Comparison of ENCODE assay signal across 11 cellular contexts in genomic region chr12:54051916-54052744, GRCh38. TPM values are rescaled to one million over a fixed set of nuclear protein-coding genes. Genes with fewer than 3 reads are reported as not detected.
DNase-seq lines count a peak whose midpoint lies in the region; ATAC-seq, FAIRE-seq and TF ChIP-seq lines count a peak whose summit lies in the region.
"Had no signal": no experiment of that assay in that cellular context is flagged by ENCODE, and none has a peak within 500 bp of the region (broad histone marks: within the 10 kb centered on the region; RNA-seq: fewer than 3 reads in every experiment).

No MANE protein-coding gene starts in this region.

- H3K36me3 Mint-ChIP-seq in natural killer cell, result no peaks in the 10 kb centered on the region

- H3K4me1 ChIP-seq in BE2C (peaks cover 15% of the 10 kb centered on the region), GM12878 (ENCODE audit: control insufficient read depth, insufficient read depth, low read length) (peaks cover 22% of the 10 kb centered on the region)

- peaks cover 69 to 74% of the 10 kb centered on the region in 2 donors for H3K27me3 Mint-ChIP-seq in natural killer cell (ENCODE audit: low read depth in 2 of 2)

- peak overlapping the region; percentile 80 for H3K4me2 ChIP-seq in GM12878 (ENCODE audit: control insufficient read depth, insufficient read depth)

- H3K36me3 ChIP-seq in BE2C, result no peaks in the 10 kb centered on the region; the same call in none of the 2 replicates
- H3K36me3 ChIP-seq in GM12878 (ENCODE audit: control insufficient read depth in 2 of 2, insufficient read depth in 2 of 2, low read length in 1 of 2), result no peaks in the 10 kb centered on the region

- no peak for FAIRE-seq in GM12878 (lab: Jason Lieb, UNC)
- FAIRE-seq: endometrium had no signal

- TF ChIP-seq RAD21 in GM12878 (IDR thresholded peaks at IDR 0.05; ENCODE audit: insufficient read depth, low read depth, low read length), result no peak

- TF ChIP-seq POLR2A in GM12878 (IDR thresholded peaks at IDR 0.05; ENCODE audit: low read depth, low read length), result no peak

- TF ChIP-seq CTCF in BE2C (IDR thresholded peaks at IDR 0.05; ENCODE audit: low read depth, low read length) (no peak), GM12878 (IDR thresholded peaks at IDR 0.05 in 2 of 3, conservative IDR thresholded peaks at IDR 0.05 in 1 of 3; ENCODE audit: control insufficient read depth in 2 of 3, extremely low read depth in 1 of 3, insufficient read depth in 1 of 3, low read depth in 3 of 3, low read length in 3 of 3) (no peak), natural killer cell (IDR thresholded peaks at IDR 0.05) (no peak)

- H3K27ac Mint-ChIP-seq in natural killer cell, result peak overlapping the region; percentile 63 to 71

- no peak for TF ChIP-seq EP300 in GM12878 (IDR thresholded peaks at IDR 0.05; ENCODE audit: borderline replicate concordance in 1 of 2, control insufficient read depth in 1 of 2, low read depth in 2 of 2, low read length in 2 of 2)

- peaks cover 36 to 49% of the 10 kb centered on the region in 2 donors for H3K4me1 Mint-ChIP-seq in natural killer cell

- H4K20me1 ChIP-seq in GM12878 (ENCODE audit: control insufficient read depth, insufficient read depth), result no peaks in the 10 kb centered on the region

- H2AFZ ChIP-seq in GM12878 (ENCODE audit: control insufficient read depth, low read depth, low read length), result peak overlapping the region; percentile 65; the same call in 1 of the 2 replicates

- peak; percentile 58 for DNase-seq in BE2C
- DNase-seq in HuH-7 (ENCODE audit: low spot score), result peak; percentile 67
- DNase-seq in GM12878 (ENCODE audit: low read depth, low spot score), result no peak
- DNase-seq in natural killer cell, result no peak
- no peak for DNase-seq in NCI-H2107 (lab: John Stamatoyannopoulos, UW)
- no peak for DNase-seq in NCI-H1436 (lab: John Stamatoyannopoulos, UW)
- no peak for DNase-seq in HUDEP-2 (lab: John Stamatoyannopoulos, UW; ENCODE audit: unreplicated experiment in 76 of 76)
- no peak for DNase-seq in epidermal melanocyte (ENCODE audit: insufficient read length, low spot score)
- DNase-seq: NCI-H146; stimulated activated CD4-positive, alpha-beta T cell treated with anti-CD3 and anti-CD28 coated beads, Interleukin-15, amount 100 ng/mL, for 24 hours had no signal

- peak overlapping the region; percentile 89 for H3K27ac ChIP-seq in GM12878 (ENCODE audit: control insufficient read depth, insufficient read depth)

- H3K79me2 ChIP-seq in GM12878 (ENCODE audit: control insufficient read depth, insufficient read depth, low read length), result peaks cover 14% of the 10 kb centered on the region

- intact Hi-C loops in GM12878 (cut with micrococcal nuclease; ENCODE audit: unreplicated experiment) (no loop called here), natural killer cell (cut with micrococcal nuclease) (no loop called here)

- BruUV-seq in GM12878 (replicated peaks; lab: Mats Ljungman, UMichigan), result no TSS peak

- WGBS in GM12878 (ENCODE audit: insufficient coverage, insufficient replicate concordance, low lambda C conversion rate, missing lambda C conversion rate), result 77% methylated on average over 31 of the region's 31 CpGs

- H3K9me3 Mint-ChIP-seq in natural killer cell, result no peaks in the 10 kb centered on the region

- H3K9me3 ChIP-seq in BE2C (no peaks in the 10 kb centered on the region), GM12878 (replicated peaks; ENCODE audit: control insufficient read depth, insufficient read depth, low read length) (no peaks in the 10 kb centered on the region)

- SMC1A ChIA-PET in GM12878 (lab: Charles Lee; ENCODE audit: uncharacterized antibody, unreplicated experiment), result interaction anchor here (0.6 to 4.6 kb wide), 16 partner anchors 11 to 309 kb away, joined by 3 to 37 read pairs (median 4); partner anchors contain the start of genes HOXC5, HOXC6 and SMUG1

- in situ Hi-C loops in GM12878 (cut with MboI), result no loop called here

- ATAC-seq in GM12878, result no peak
- no peak for ATAC-seq in natural killer cell

- H3K4me3 Mint-ChIP-seq in natural killer cell, result peak overlapping the region; percentile 76

- H3K9ac ChIP-seq in GM12878 (ENCODE audit: control insufficient read depth, insufficient read depth, low read length), result peak overlapping the region; percentile 93

- peak overlapping the region; percentile 80 for H3K4me3 ChIP-seq in BE2C (ENCODE audit: low read depth, low read length)
- peak overlapping the region; percentile 84; the same call in 1 of the 2 replicates for H3K4me3 ChIP-seq in GM12878

- CTCF ChIA-PET in GM12878 (lab: Yijun Ruan, JAX), result interaction anchor here (0.9 to 6.7 kb wide), 15 partner anchors 11 to 169 kb away, joined by 3 to 86 read pairs (median 7); partner anchors contain the start of genes HOXC5, HOXC6 and SMUG1

- H3K27me3 ChIP-seq in BE2C (no peaks in the 10 kb centered on the region), GM12878 (replicated peaks in 1 of 2; ENCODE audit: control insufficient read depth in 2 of 2, insufficient read depth in 2 of 2, low read length in 1 of 2) (peaks cover 2 to 4% of the 10 kb centered on the region in 2 experiments; a peak in 3 of 4 replicates)

- RAD21 ChIA-PET in GM12878 (lab: Charles Lee; ENCODE audit: unreplicated experiment), result interaction anchor here (0.7 to 6.0 kb wide), 14 partner anchors 7 to 295 kb away, joined by 3 to 56 read pairs (median 6); partner anchors contain the start of genes HOXC5 and SMUG1

- POLR2A ChIA-PET in GM12878 (lab: Charles Lee), result interaction anchor here (0.7 to 3.7 kb wide), 11 partner anchors 11 to 415 kb away, joined by 3 to 24 read pairs (median 4); partner anchors contain the start of genes CBX5, COPZ1, HNRNPA1 and SMUG1

RNA-seq across cellular contexts. Expression of gene HOXC4, which starts 1.5 kb away (rescaled TPM):
- 43.8 TPM for polyA plus RNA-seq in BE2C (2012; ENCODE audit: insufficient read depth, insufficient read length, low read depth)
- 1.8 and 3.0 TPM in 2 replicates for total RNA-seq in GM12878 (2013; cell fraction: nucleolus; rRNA removed)
- 4.7 and 5.1 TPM in 2 replicates for total RNA-seq in GM12878 (2014; rRNA removed)
- total RNA-seq in GM12878 (2014; rRNA removed; fragmentation: Illumina TruSeq; extraction: Trizol), result 3.6 and 3.8 TPM in 2 replicates
- total RNA-seq in GM12878 (2021), result 11.1 and 11.4 TPM in 2 replicates
- polyA plus RNA-seq in GM12878 (2011; ENCODE audit: low read depth), result 2.1 TPM
- 4.9 and 5.2 TPM in 2 replicates for polyA plus RNA-seq in GM12878 (2011; rRNA removed)
- 4.6 and 4.7 TPM in 2 replicates for polyA plus RNA-seq in GM12878 (2011; cell fraction: cytosol; rRNA removed)
- polyA plus RNA-seq in GM12878 (2011; cell fraction: nucleus; rRNA removed), result 10.1 and 15.5 TPM in 2 replicates
- 7.9 and 11.9 TPM in 2 replicates for polyA plus RNA-seq in GM12878 (2012)
- 5.8 and 6.3 TPM in 2 replicates for polyA plus RNA-seq in GM12878 (2014; fragmentation: Illumina TruSeq; extraction: Trizol)
- polyA plus RNA-seq in GM12878 (2014; fragmentation: Nextera tagmentation; extraction: Ambion mirVana), result 1 to 10 TPM; 1.0 to 1.8 TPM
- polyA plus RNA-seq in GM12878 (2014; rRNA removed), result 7.7 and 10.3 TPM in 2 replicates
- polyA plus RNA-seq in GM12878 (2016; fragmentation: Nextera tagmentation; extraction: Ambion mirVana), result 1 to 10 TPM; 1.1 to 1.5 TPM
- polyA minus RNA-seq in GM12878 (2011; rRNA and poly(A)+ RNA removed), result 0.37 and 1.8 TPM in 2 replicates
- polyA minus RNA-seq in GM12878 (2011; cell fraction: cytosol; rRNA and poly(A)+ RNA removed), result 0.94 and 1.0 TPM in 2 replicates
- polyA minus RNA-seq in GM12878 (2011; cell fraction: nucleus; rRNA and poly(A)+ RNA removed), result 1.6 and 2.5 TPM in 2 replicates
- 1 to 10 TPM in 2 of 3 donors, under 1 TPM in 1; 0.95 to 3.2 (median 1.8) TPM for total RNA-seq in natural killer cell

RNA-seq across cellular contexts. Expression of gene HOXC5, which starts 19.3 kb away (rescaled TPM):
- 8.1 TPM for polyA plus RNA-seq in BE2C (2012; ENCODE audit: insufficient read depth, insufficient read length, low read depth)
- not detected in 2 replicates for total RNA-seq in GM12878 (2013; cell fraction: nucleolus; rRNA removed)
- total RNA-seq in GM12878 (2014; rRNA removed) (not detected in 2 replicates), GM12878 (2014; rRNA removed; fragmentation: Illumina TruSeq; extraction: Trizol) (not detected in 2 replicates), GM12878 (2021) (not detected in 2 replicates), natural killer cell (under 1 TPM in 1 of 3 donors, not detected in 2; 0.20 TPM)
- polyA plus RNA-seq in GM12878 (2011; ENCODE audit: low read depth), result not detected
- polyA plus RNA-seq in GM12878 (2011; rRNA removed) (0.11 TPM in 1 of 2 replicates, not detected in the other), GM12878 (2014; fragmentation: Illumina TruSeq; extraction: Trizol) (not detected in 2 replicates), GM12878 (2014; fragmentation: Nextera tagmentation; extraction: Ambion mirVana) (not detected), GM12878 (2014; rRNA removed) (not detected in 2 replicates), GM12878 (2016; fragmentation: Nextera tagmentation; extraction: Ambion mirVana) (not detected)
- 0.25 and 0.28 TPM in 2 replicates for polyA plus RNA-seq in GM12878 (2011; cell fraction: cytosol; rRNA removed)
- polyA plus RNA-seq in GM12878 (2011; cell fraction: nucleus; rRNA removed), result 0.09 and 0.12 TPM in 2 replicates
- polyA plus RNA-seq in GM12878 (2012), result not detected in 2 replicates
- not detected in 2 replicates for polyA minus RNA-seq in GM12878 (2011; rRNA and poly(A)+ RNA removed)
- not detected in 2 replicates for polyA minus RNA-seq in GM12878 (2011; cell fraction: cytosol; rRNA and poly(A)+ RNA removed)
- not detected in 2 replicates for polyA minus RNA-seq in GM12878 (2011; cell fraction: nucleus; rRNA and poly(A)+ RNA removed)

RNA-seq across cellular contexts. Expression of gene HOXC6, which starts 23.9 kb away (rescaled TPM):
- polyA plus RNA-seq in BE2C (2012; ENCODE audit: insufficient read depth, insufficient read length, low read depth), result 45.2 TPM
- 0.35 TPM in 1 of 2 replicates, not detected in the other for total RNA-seq in GM12878 (2013; cell fraction: nucleolus; rRNA removed)
- total RNA-seq in GM12878 (2014; rRNA removed) (not detected in 2 replicates), GM12878 (2014; rRNA removed; fragmentation: Illumina TruSeq; extraction: Trizol) (0.09 TPM in 1 of 2 replicates, not detected in the other), GM12878 (2021) (0.27 and 0.38 TPM in 2 replicates), natural killer cell (not detected)
- not detected for polyA plus RNA-seq in GM12878 (2011; ENCODE audit: low read depth)
- polyA plus RNA-seq in GM12878 (2011; rRNA removed) (0.42 and 0.52 TPM in 2 replicates), GM12878 (2014; fragmentation: Illumina TruSeq; extraction: Trizol) (0.06 TPM in 1 of 2 replicates, not detected in the other), GM12878 (2014; fragmentation: Nextera tagmentation; extraction: Ambion mirVana) (under 1 TPM in 1 of 2 experiments, not detected in 1; 0.02 TPM), GM12878 (2014; rRNA removed) (0.55 TPM in 1 of 2 replicates, not detected in the other), GM12878 (2016; fragmentation: Nextera tagmentation; extraction: Ambion mirVana) (under 1 TPM in 1 of 2 experiments, not detected in 1; 0.54 TPM)
- 0.60 and 0.65 TPM in 2 replicates for polyA plus RNA-seq in GM12878 (2011; cell fraction: cytosol; rRNA removed)
- polyA plus RNA-seq in GM12878 (2011; cell fraction: nucleus; rRNA removed), result 0.57 and 0.76 TPM in 2 replicates
- polyA plus RNA-seq in GM12878 (2012), result 0.34 and 0.39 TPM in 2 replicates
- polyA minus RNA-seq in GM12878 (2011; rRNA and poly(A)+ RNA removed), result 0.31 and 0.73 TPM in 2 replicates
- polyA minus RNA-seq in GM12878 (2011; cell fraction: cytosol; rRNA and poly(A)+ RNA removed), result 0.52 TPM in 1 of 2 replicates, not detected in the other
- 0.36 and 0.48 TPM in 2 replicates for polyA minus RNA-seq in GM12878 (2011; cell fraction: nucleus; rRNA and poly(A)+ RNA removed)

RNA-seq across cellular contexts. Expression of gene HOXC8, which starts 43.3 kb away (rescaled TPM):
- 24.8 TPM for polyA plus RNA-seq in BE2C (2012; ENCODE audit: insufficient read depth, insufficient read length, low read depth)
- total RNA-seq in GM12878 (2013; cell fraction: nucleolus; rRNA removed), result not detected in 2 replicates
- not detected in 2 replicates for total RNA-seq in GM12878 (2014; rRNA removed)
- not detected in 2 replicates for total RNA-seq in GM12878 (2014; rRNA removed; fragmentation: Illumina TruSeq; extraction: Trizol)
- not detected in 2 replicates for total RNA-seq in GM12878 (2021)
- polyA plus RNA-seq in GM12878 (2011; ENCODE audit: low read depth), result not detected
- not detected in 2 replicates for polyA plus RNA-seq in GM12878 (2011; rRNA removed)
- not detected in 2 replicates for polyA plus RNA-seq in GM12878 (2011; cell fraction: cytosol; rRNA removed)
- not detected in 2 replicates for polyA plus RNA-seq in GM12878 (2011; cell fraction: nucleus; rRNA removed)
- not detected in 2 replicates for polyA plus RNA-seq in GM12878 (2012)
- polyA plus RNA-seq in GM12878 (2014; fragmentation: Illumina TruSeq; extraction: Trizol), result not detected in 2 replicates
- not detected for polyA plus RNA-seq in GM12878 (2014; fragmentation: Nextera tagmentation; extraction: Ambion mirVana)
- polyA plus RNA-seq in GM12878 (2014; rRNA removed), result not detected in 2 replicates
- polyA plus RNA-seq in GM12878 (2016; fragmentation: Nextera tagmentation; extraction: Ambion mirVana), result not detected
- 0.10 TPM in 1 of 2 replicates, not detected in the other for polyA minus RNA-seq in GM12878 (2011; rRNA and poly(A)+ RNA removed)
- not detected in 2 replicates for polyA minus RNA-seq in GM12878 (2011; cell fraction: cytosol; rRNA and poly(A)+ RNA removed)
- not detected in 2 replicates for polyA minus RNA-seq in GM12878 (2011; cell fraction: nucleus; rRNA and poly(A)+ RNA removed)
- total RNA-seq in natural killer cell, result not detected

RNA-seq across cellular contexts. Expression of gene HOXC9, which starts 52.2 kb away (rescaled TPM):
- polyA plus RNA-seq in BE2C (2012; ENCODE audit: insufficient read depth, insufficient read length, low read depth), result 33.9 TPM
- total RNA-seq in GM12878 (2013; cell fraction: nucleolus; rRNA removed), result 0.69 TPM in 1 of 2 replicates, not detected in the other
- total RNA-seq in GM12878 (2014; rRNA removed) (not detected in 2 replicates), GM12878 (2014; rRNA removed; fragmentation: Illumina TruSeq; extraction: Trizol) (not detected in 2 replicates), GM12878 (2021) (not detected in 2 replicates), natural killer cell (not detected)
- not detected for polyA plus RNA-seq in GM12878 (2011; ENCODE audit: low read depth)
- polyA plus RNA-seq in GM12878 (2011; rRNA removed) (not detected in 2 replicates), GM12878 (2014; fragmentation: Illumina TruSeq; extraction: Trizol) (not detected in 2 replicates), GM12878 (2014; fragmentation: Nextera tagmentation; extraction: Ambion mirVana) (not detected), GM12878 (2014; rRNA removed) (not detected in 2 replicates), GM12878 (2016; fragmentation: Nextera tagmentation; extraction: Ambion mirVana) (not detected)
- polyA plus RNA-seq in GM12878 (2011; cell fraction: cytosol; rRNA removed), result not detected in 2 replicates
- polyA plus RNA-seq in GM12878 (2011; cell fraction: nucleus; rRNA removed), result 0.09 TPM in 1 of 2 replicates, not detected in the other
- 0.07 TPM in 1 of 2 replicates, not detected in the other for polyA plus RNA-seq in GM12878 (2012)
- not detected in 2 replicates for polyA minus RNA-seq in GM12878 (2011; rRNA and poly(A)+ RNA removed)
- polyA minus RNA-seq in GM12878 (2011; cell fraction: cytosol; rRNA and poly(A)+ RNA removed), result not detected in 2 replicates
- polyA minus RNA-seq in GM12878 (2011; cell fraction: nucleus; rRNA and poly(A)+ RNA removed), result not detected in 2 replicates

Comparison
In these comparisons a context has a peak if more than half of its experiments do, and no peak if none do; other contexts are left out.
1. DNase-seq: peak in BE2C (single experiment) and HuH-7 (single experiment); none in GM12878 (single experiment), natural killer cell (single experiment), NCI-H2107 (single experiment), NCI-H1436 (single experiment), HUDEP-2 (0 of 76) and epidermal melanocyte (single experiment).